ENCODE assay signal across 31 cellular contexts in the genomic region with DNA sequence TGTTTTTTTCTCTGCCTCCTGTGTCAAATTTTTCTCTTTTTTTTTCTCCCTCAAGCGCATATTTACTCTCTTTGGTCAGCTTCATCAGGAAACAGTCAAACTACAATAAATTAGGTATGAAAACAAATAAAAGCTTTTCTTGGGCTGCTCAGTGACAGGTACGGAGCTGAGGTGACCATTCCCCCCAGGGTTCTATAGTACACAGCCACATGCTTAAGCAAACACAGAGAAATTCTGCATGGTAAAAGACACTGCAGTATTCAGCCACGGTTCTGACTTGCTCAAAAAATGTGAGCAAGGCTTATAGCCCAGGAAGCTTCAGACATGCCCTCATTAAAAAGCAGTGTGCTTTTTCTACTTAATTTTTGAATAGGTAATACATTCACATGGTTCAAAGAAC.
"Had no signal": no experiment of that assay in that cellular context is flagged by ENCODE, and none has a peak within 500 bp of the region (broad histone marks: within the 10 kb centered on the region; RNA-seq: fewer than 3 reads in every experiment).

No MANE protein-coding gene starts in this region.

- H3K36me3 ChIP-seq: adrenal gland, breast epithelium, Peyer's patch, SJSA1, WERI-Rb-1 had no signal

- H3K27me3 ChIP-seq: adrenal gland, body of pancreas, Peyer's patch, SJSA1 had no signal

- H3K27ac ChIP-seq: adrenal gland, body of pancreas, breast epithelium, Peyer's patch, SJSA1, WERI-Rb-1 had no signal

- DNase-seq: activated CD4-positive, alpha-beta T cell treated with anti-CD3 and anti-CD28 coated beads, Interleukin-2, amount 10 ng/mL, durations not matched to agents 24 days and 14 days; activated CD4-positive, alpha-beta T cell treated with anti-CD3 and anti-CD28 coated beads, Interleukin-2, amount 50 U/mL, for 48 hours; activated CD8-positive, alpha-beta memory T cell treated with anti-CD3 and anti-CD28 coated beads, Interleukin-2, amount 50 U/mL, for 4 hours; activated CD8-positive, alpha-beta T cell treated with anti-CD3 and anti-CD28 coated beads, Interleukin-2, amount 10 ng/mL, durations not matched to agents 7 days and 5 days; activated gamma-delta T cell treated with Interleukin-2 at 50 U/mL for 16 hours; activated naive CD4-positive, alpha-beta T cell treated with anti-CD3 and anti-CD28 coated beads for 36 hours; activated T-cell treated with anti-CD3 and anti-CD28 coated beads for 4 hours; activated T-cell treated with anti-CD3 and anti-CD28 coated beads, Interleukin-2, amount 50 U/mL, for 4 hours; adrenal gland; body of pancreas; NCI-H1105; NCI-H1436 treated with DMSO at 0.1 percent for 48 hours; NCI-H1694 treated with DMSO at 0.1 percent for 48 hours; NCI-H2029; NCI-H2171 treated with DMSO at 0.1 percent for 48 hours; NCI-H2227 treated with DMSO at 0.1 percent for 48 hours; NCI-H446; NCI-H510A treated with DMSO at 0.1 percent for 48 hours; NCI-H526 treated with DMSO at 0.1 percent for 48 hours; NK-92 treated with Interleukin-12 subunit alpha and Interleukin-12 subunit beta, amount 100 ng/mL, for 24 hours; PC-3; Peyer's patch; RPMI8226; SHP77 treated with DMSO at 0.1 percent for 48 hours; SK-N-SH; T-cell; T-helper 17 cell; WERI-Rb-1 had no signal

- H3K4me3 ChIP-seq: adrenal gland, body of pancreas, breast epithelium, K562, Peyer's patch, SJSA1 had no signal

- H3K4me1 ChIP-seq: adrenal gland, body of pancreas, breast epithelium, Peyer's patch, SJSA1 had no signal

- H3K9ac ChIP-seq: SK-N-SH had no signal

- H3K9me3 ChIP-seq: adrenal gland, body of pancreas, breast epithelium, Peyer's patch, SJSA1, SK-N-SH had no signal
